8 cellular contexts compared by ENCODE assay signal in the genomic region with DNA sequence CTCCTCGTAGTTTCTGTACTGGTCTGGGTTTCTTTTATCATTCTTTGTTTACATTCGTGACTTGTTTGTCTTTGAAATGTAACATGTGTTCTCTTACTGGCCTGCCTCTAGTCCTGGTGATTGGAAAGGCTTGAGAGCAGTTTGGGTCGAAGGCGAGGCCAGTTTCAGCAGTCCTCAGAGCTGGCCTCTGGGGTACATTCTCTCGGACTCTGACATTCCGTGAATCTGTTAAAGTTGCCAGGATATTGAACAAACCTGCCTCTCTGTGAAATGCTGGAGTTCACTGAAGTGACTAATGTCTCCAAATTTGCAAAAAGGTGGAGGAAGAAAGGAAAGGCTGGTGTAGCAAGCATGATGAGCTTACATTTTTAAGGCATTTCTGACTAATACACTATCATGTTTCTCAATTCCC. TPM values are rescaled to one million over a fixed set of nuclear protein-coding genes. Genes with fewer than 3 reads are reported as not detected.
A peak's percentile ranks its signal among the peaks of the same experiment; 100 is the strongest.
DNase-seq lines count a peak whose midpoint lies in the region; ATAC-seq and TF ChIP-seq lines count a peak whose summit lies in the region.

No MANE protein-coding gene starts in this region.

- TF ChIP-seq EP300 in suprapubic skin (IDR thresholded peaks at IDR 0.05) = no peak

- peaks cover 2% of the 10 kb centered on the region for H3K9me3 Mint-ChIP-seq in activated CD4-positive, alpha-beta T cell treated with anti-CD3 and anti-CD28 coated beads, Interleukin-2, amount 10 ng/mL, durations not matched to agents 7 days and 5 days

- CTCF ChIA-PET in activated CD4-positive, alpha-beta T cell treated with anti-CD3 and anti-CD28 coated beads, Interleukin-2, amount 10 ng/mL, durations not matched to agents 7 days and 5 days (lab: Charles Lee) = no interaction called here

- no peak for TF ChIP-seq POLR2A in suprapubic skin (IDR thresholded peaks at IDR 0.05)

- H3K27me3 Mint-ChIP-seq in activated CD4-positive, alpha-beta T cell treated with anti-CD3 and anti-CD28 coated beads, Interleukin-2, amount 10 ng/mL, durations not matched to agents 7 days and 5 days = peaks cover 43% of the 10 kb centered on the region

- H3K27ac Mint-ChIP-seq in activated CD4-positive, alpha-beta T cell treated with anti-CD3 and anti-CD28 coated beads, Interleukin-2, amount 10 ng/mL, durations not matched to agents 7 days and 5 days = peak overlapping the region; percentile 17

- peak overlapping the region; percentile 93 for H3K4me3 ChIP-seq in coronary artery
- H3K4me3 ChIP-seq in left lung = peak overlapping the region; percentile 76 to 81
- peak overlapping the region; percentile 99 for H3K4me3 ChIP-seq in suprapubic skin

- H3K4me1 Mint-ChIP-seq in activated CD4-positive, alpha-beta T cell treated with anti-CD3 and anti-CD28 coated beads, Interleukin-2, amount 10 ng/mL, durations not matched to agents 7 days and 5 days = peaks cover 18% of the 10 kb centered on the region

- TF ChIP-seq CTCF in coronary artery (IDR thresholded peaks at IDR 0.05) (no peak), left lung (IDR thresholded peaks at IDR 0.05) (no peak), suprapubic skin (IDR thresholded peaks at IDR 0.05) (no peak)

- H3K36me3 Mint-ChIP-seq in activated CD4-positive, alpha-beta T cell treated with anti-CD3 and anti-CD28 coated beads, Interleukin-2, amount 10 ng/mL, durations not matched to agents 7 days and 5 days (ENCODE audit: low read depth) = no peaks in the 10 kb centered on the region

- H3K27ac ChIP-seq in coronary artery (peak overlapping the region; percentile 93 to 95), left lung (peak overlapping the region; percentile 79 to 94), suprapubic skin (peak overlapping the region; percentile 97)

- peaks cover 0 to 17% of the 10 kb centered on the region in 2 donors for H3K9me3 ChIP-seq in left lung
- H3K9me3 ChIP-seq in suprapubic skin = peaks cover 10% of the 10 kb centered on the region

- H3K27me3 ChIP-seq in left lung = peaks cover 0 to 17% of the 10 kb centered on the region in 2 donors
- H3K27me3 ChIP-seq in suprapubic skin = no peaks in the 10 kb centered on the region

- H3K4me1 ChIP-seq in left lung = peaks cover 10 to 15% of the 10 kb centered on the region in 2 donors
- peaks cover 20% of the 10 kb centered on the region for H3K4me1 ChIP-seq in suprapubic skin

- intact Hi-C loops in left lung (cut with DNase I) = no loop called here

- POLR2A ChIA-PET in activated CD4-positive, alpha-beta T cell treated with anti-CD3 and anti-CD28 coated beads, Interleukin-2, amount 10 ng/mL, durations not matched to agents 7 days and 5 days (lab: Charles Lee) = no interaction called here

- H3K36me3 ChIP-seq in left lung (no peaks in the 10 kb centered on the region), suprapubic skin (no peaks in the 10 kb centered on the region)

- ATAC-seq in left lung = peak; percentile 55

- DNase-seq in activated CD4-positive, alpha-beta T cell treated with anti-CD3 and anti-CD28 coated beads, Interleukin-2, amount 10 ng/mL, durations not matched to agents 7 days and 5 days = no peak
- DNase-seq in activated CD4-positive, alpha-beta T cell treated with anti-CD3 and anti-CD28 coated beads, Interleukin-2, amount 50 U/mL, for 48 hours = no peak
- peak; percentile 30 for DNase-seq in NCI-H82 treated with DMSO at 0.1 percent for 48 hours (lab: John Stamatoyannopoulos, UW; ENCODE audit: unreplicated experiment)
- DNase-seq in coronary artery (ENCODE audit: low spot score) = no peak
- no peak for DNase-seq in left lung
- no peak for DNase-seq in suprapubic skin (ENCODE audit: low spot score in 2 of 2)
- no peak for DNase-seq in GM19240 (ENCODE audit: insufficient read length, low spot score)
- no peak for DNase-seq in ureter (ENCODE audit: low spot score)

- H3K4me3 Mint-ChIP-seq in activated CD4-positive, alpha-beta T cell treated with anti-CD3 and anti-CD28 coated beads, Interleukin-2, amount 10 ng/mL, durations not matched to agents 7 days and 5 days = peak overlapping the region; percentile 89

- WGBS in suprapubic skin = 0% methylated on average over 6 of the region's 6 CpGs

RNA-seq across cellular contexts. Expression of gene PLEKHA5, which starts 1.5 kb away (rescaled TPM):
- total RNA-seq in activated CD4-positive, alpha-beta T cell treated with anti-CD3 and anti-CD28 coated beads, Interleukin-2, amount 10 ng/mL, durations not matched to agents 7 days and 5 days = 1 to 10 TPM; 4.5 to 5.1 TPM
- total RNA-seq in left lung = 10 to 100 TPM; 20.4 to 25.3 TPM
- 10 to 100 TPM; 25.8 to 65.5 (median 34.1) TPM for total RNA-seq in suprapubic skin
- total RNA-seq in ureter = 102 TPM
